10 cellular contexts compared by ENCODE assay signal in genomic region chr1:44820945-44821715, GRCh38. TPM values are rescaled to one million over a fixed set of nuclear protein-coding genes. Genes with fewer than 3 reads are reported as not detected.
DNase-seq lines count a peak whose midpoint lies in the region; ATAC-seq and TF ChIP-seq lines count a peak whose summit lies in the region.
"Had no signal": no experiment of that assay in that cellular context is flagged by ENCODE, and none has a peak within 500 bp of the region (broad histone marks: within the 10 kb centered on the region; RNA-seq: fewer than 3 reads in every experiment).

No MANE protein-coding gene starts in this region.

- TF ChIP-seq POLR2A in heart left ventricle (IDR thresholded peaks at IDR 0.05): no peak
- TF ChIP-seq POLR2A in vagina (IDR thresholded peaks at IDR 0.05): no peak

- intact Hi-C loops in heart left ventricle (cut with DNase I) (loop anchor here in 3 of 10 donors (2.0 kb wide), 2 partner anchors 20 to 22 kb away; partner anchors contain the start of gene PLK3 (in 2 of the 3)), cardiac septum (cut with DNase I) (no loop called here), vagina (cut with DNase I) (loop anchor here (10.0 kb wide), 1 partner anchor 484 kb away; no protein-coding TSS in a partner anchor)

- peak overlapping the region; percentile 85 to 100 (median 94) for H3K27ac ChIP-seq in heart left ventricle
- H3K27ac ChIP-seq in vagina: peak overlapping the region; percentile 94

- H3K27ac Mint-ChIP-seq in chondrocyte (ENCODE audit: unreplicated experiment) (no peak overlapping the region), nephron (peak overlapping the region; percentile 100)

- no peaks in the 10 kb centered on the region for H3K9me3 ChIP-seq in heart left ventricle
- no peaks in the 10 kb centered on the region for H3K9me3 ChIP-seq in vagina

- H3K4me3 Mint-ChIP-seq in chondrocyte (ENCODE audit: unreplicated experiment) (no peak overlapping the region), nephron (peak overlapping the region; percentile 87 to 90 (median 88))

- no peaks in the 10 kb centered on the region for H3K27me3 ChIP-seq in heart left ventricle
- H3K27me3 ChIP-seq in vagina: no peaks in the 10 kb centered on the region

- peaks cover 0 to 36% (median 18%) of the 10 kb centered on the region in 12 donors for H3K4me1 ChIP-seq in heart left ventricle
- H3K4me1 ChIP-seq in vagina: peaks cover 26% of the 10 kb centered on the region

- peaks cover 32% of the 10 kb centered on the region for H3K4me1 Mint-ChIP-seq in chondrocyte (ENCODE audit: low read depth)
- H3K4me1 Mint-ChIP-seq in nephron: peaks cover 29% of the 10 kb centered on the region

- no peaks in the 10 kb centered on the region for H3K9me3 Mint-ChIP-seq in chondrocyte (ENCODE audit: low read depth)
- no peaks in the 10 kb centered on the region for H3K9me3 Mint-ChIP-seq in nephron

- H3K36me3 Mint-ChIP-seq in chondrocyte (ENCODE audit: low read depth) (no peaks in the 10 kb centered on the region), nephron (ENCODE audit: low read depth) (no peaks in the 10 kb centered on the region)

- H3K27me3 Mint-ChIP-seq in chondrocyte (ENCODE audit: low read depth): no peaks in the 10 kb centered on the region
- H3K27me3 Mint-ChIP-seq in nephron (ENCODE audit: low read depth): peaks cover 4% of the 10 kb centered on the region

- TF ChIP-seq CTCF in heart left ventricle (IDR thresholded peaks at IDR 0.05): no peak
- no peak for TF ChIP-seq CTCF in chondrocyte (IDR thresholded peaks at IDR 0.05)
- TF ChIP-seq CTCF in nephron (IDR thresholded peaks at IDR 0.05; ENCODE audit: unreplicated experiment in 3 of 3): no peak
- TF ChIP-seq CTCF in vagina (IDR thresholded peaks at IDR 0.05): no peak

- WGBS in heart left ventricle, 4 donors: 84 to 88% (median 87%) methylated on average over 13 of the region's 13 CpGs

- H3K4me3 ChIP-seq in heart left ventricle: peak overlapping the region in 10 of 12 donors; percentile 36 to 79 (median 66)
- H3K4me3 ChIP-seq in vagina: peak overlapping the region; percentile 54 to 57

- no peak for ATAC-seq in heart left ventricle

- DNase-seq in heart left ventricle (peak in 2 of 5 donors; percentile 22 to 37), cardiac septum (ENCODE audit: low spot score) (no peak), chondrocyte (ENCODE audit: low spot score) (peak; percentile 66), vagina (ENCODE audit: extremely low spot score in 2 of 2) (no peak), hypothalamus (lab: John Stamatoyannopoulos, UW) (no peak)
- DNase-seq in stimulated activated CD4-positive, alpha-beta T cell treated with anti-CD3 and anti-CD28 coated beads, Interleukin-4, amount 100 ng/mL, for 4 hours: no peak
- DNase-seq in stimulated activated CD4-positive, alpha-beta T cell treated with anti-CD3 and anti-CD28 coated beads, Interleukin-2, amount 100 ng/mL, for 24 hours: no peak
- DNase-seq: cortex of kidney, DMS 273 treated with DMSO at 0.1 percent for 48 hours had no signal

- H3K36me3 ChIP-seq in heart left ventricle (peaks cover 0 to under 1% (median 0%) of the 10 kb centered on the region in 9 donors), vagina (no peaks in the 10 kb centered on the region)

RNA-seq across cellular contexts. Expression of gene BTBD19, which starts 12.8 kb away (rescaled TPM):
- total RNA-seq in heart left ventricle: 1 to 10 TPM in 8 of 9 donors, under 1 TPM in 1; 0.56 to 7.4 (median 2.8) TPM
- polyA plus RNA-seq in heart left ventricle: 1 to 10 TPM; 2.6 to 6.2 TPM
- 4.4 TPM for total RNA-seq in cardiac septum
- total RNA-seq in chondrocyte: 43.4 to 46.5 TPM (median 44.1 TPM) in 3 replicates
- total RNA-seq in vagina: 7.9 TPM

RNA-seq across cellular contexts. Expression of gene DYNLT4, which starts 14.0 kb away (rescaled TPM):
- total RNA-seq in heart left ventricle (1 to 10 TPM in 3 of 9 donors, under 1 TPM in 5, not detected in 1; 0.54 to 1.0 (median 0.82) TPM), cardiac septum (not detected), chondrocyte (not detected in 3 replicates), vagina (not detected)
- polyA plus RNA-seq in heart left ventricle: 1 to 10 TPM in 1 of 2 donors, under 1 TPM in 1; 0.36 to 1.7 TPM

RNA-seq across cellular contexts. Expression of gene PLK3, which starts 21.0 kb away (rescaled TPM):
- total RNA-seq in heart left ventricle: 10 to 100 TPM in 2 of 9 donors, 1 to 10 TPM in 7; 4.5 to 17.9 (median 6.6) TPM
- 1 to 10 TPM; 5.8 to 6.9 TPM for polyA plus RNA-seq in heart left ventricle
- total RNA-seq in cardiac septum: 8.4 TPM
- 24.2 to 30.0 TPM (median 29.0 TPM) in 3 replicates for total RNA-seq in chondrocyte
- total RNA-seq in vagina: 77.6 TPM

RNA-seq across cellular contexts. Expression of gene PTCH2, which starts 21.9 kb away (rescaled TPM):
- total RNA-seq in heart left ventricle: under 1 TPM in 8 of 9 donors, not detected in 1; 0.21 to 0.85 (median 0.41) TPM
- under 1 TPM; 0.19 to 0.27 TPM for polyA plus RNA-seq in heart left ventricle
- 0.35 TPM for total RNA-seq in cardiac septum
- 1.3 to 2.0 TPM (median 1.3 TPM) in 3 replicates for total RNA-seq in chondrocyte
- total RNA-seq in vagina: 0.98 TPM

RNA-seq across cellular contexts. Expression of gene BEST4, which starts 33.2 kb away (rescaled TPM):
- total RNA-seq in heart left ventricle (under 1 TPM in 3 of 9 donors, not detected in 6; 0.09 to 0.32 (median 0.23) TPM), cardiac septum (0.11 TPM), chondrocyte (0.19 to 0.37 TPM (median 0.33 TPM) in 3 replicates), vagina (not detected)
- polyA plus RNA-seq in heart left ventricle: under 1 TPM; 0.06 to 0.11 TPM
